Comparison of ENCODE assay signal across 1 cellular context in the genomic region with DNA sequence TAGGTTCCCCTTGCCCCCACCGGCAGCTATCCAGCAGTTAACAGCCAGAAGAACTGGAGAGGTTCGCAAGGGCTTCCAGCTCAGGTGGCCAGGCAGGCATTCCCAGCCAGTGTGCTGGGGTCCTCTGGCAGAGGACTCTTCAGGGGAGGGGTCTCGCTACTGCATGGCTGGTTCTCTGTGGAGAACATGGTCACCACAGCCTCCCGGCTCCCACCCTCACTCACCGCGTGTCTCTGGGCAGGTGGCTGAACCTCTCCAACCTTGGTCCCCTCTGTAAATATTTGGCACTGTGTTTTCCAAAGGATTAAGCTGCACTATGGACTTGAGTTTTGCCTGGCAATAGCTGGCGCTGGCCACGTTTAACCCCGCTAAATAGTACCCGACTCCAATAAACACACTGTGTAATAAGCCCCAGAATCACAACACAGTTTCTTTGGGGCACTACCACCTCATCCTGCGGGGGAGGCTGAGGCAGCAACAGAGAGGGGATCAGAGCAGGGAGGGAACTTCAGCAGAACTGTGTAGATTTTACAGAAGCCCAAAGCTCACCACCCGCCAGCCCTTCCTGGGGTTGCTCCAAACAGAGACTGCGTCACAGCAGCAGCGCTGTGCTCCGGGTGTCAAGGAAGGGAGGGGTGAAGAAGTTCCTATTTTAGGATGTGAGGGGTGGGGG.
TF ChIP-seq lines count a peak whose summit lies in the region.

No MANE protein-coding gene starts in this region.

TF ChIP-seq in HepG2, 621 proteins besides CTCF, POLR2A, EP300 and RAD21 (continued from another document and continues in another):
- TF ChIP-seq, protein P1, sequence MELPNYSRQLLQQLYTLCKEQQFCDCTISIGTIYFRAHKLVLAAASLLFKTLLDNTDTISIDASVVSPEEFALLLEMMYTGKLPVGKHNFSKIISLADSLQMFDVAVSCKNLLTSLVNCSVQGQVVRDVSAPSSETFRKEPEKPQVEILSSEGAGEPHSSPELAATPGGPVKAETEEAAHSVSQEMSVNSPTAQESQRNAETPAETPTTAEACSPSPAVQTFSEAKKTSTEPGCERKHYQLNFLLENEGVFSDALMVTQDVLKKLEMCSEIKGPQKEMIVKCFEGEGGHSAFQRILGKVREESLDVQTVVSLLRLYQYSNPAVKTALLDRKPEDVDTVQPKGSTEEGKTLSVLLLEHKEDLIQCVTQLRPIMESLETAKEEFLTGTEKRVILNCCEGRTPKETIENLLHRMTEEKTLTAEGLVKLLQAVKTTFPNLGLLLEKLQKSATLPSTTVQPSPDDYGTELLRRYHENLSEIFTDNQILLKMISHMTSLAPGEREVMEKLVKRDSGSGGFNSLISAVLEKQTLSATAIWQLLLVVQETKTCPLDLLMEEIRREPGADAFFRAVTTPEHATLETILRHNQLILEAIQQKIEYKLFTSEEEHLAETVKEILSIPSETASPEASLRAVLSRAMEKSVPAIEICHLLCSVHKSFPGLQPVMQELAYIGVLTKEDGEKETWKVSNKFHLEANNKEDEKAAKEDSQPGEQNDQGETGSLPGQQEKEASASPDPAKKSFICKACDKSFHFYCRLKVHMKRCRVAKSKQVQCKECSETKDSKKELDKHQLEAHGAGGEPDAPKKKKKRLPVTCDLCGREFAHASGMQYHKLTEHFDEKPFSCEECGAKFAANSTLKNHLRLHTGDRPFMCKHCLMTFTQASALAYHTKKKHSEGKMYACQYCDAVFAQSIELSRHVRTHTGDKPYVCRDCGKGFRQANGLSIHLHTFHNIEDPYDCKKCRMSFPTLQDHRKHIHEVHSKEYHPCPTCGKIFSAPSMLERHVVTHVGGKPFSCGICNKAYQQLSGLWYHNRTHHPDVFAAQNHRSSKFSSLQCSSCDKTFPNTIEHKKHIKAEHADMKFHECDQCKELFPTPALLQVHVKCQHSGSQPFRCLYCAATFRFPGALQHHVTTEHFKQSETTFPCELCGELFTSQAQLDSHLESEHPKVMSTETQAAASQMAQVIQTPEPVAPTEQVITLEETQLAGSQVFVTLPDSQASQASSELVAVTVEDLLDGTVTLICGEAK (IDR thresholded peaks at IDR 0.05), result no peak
- TF ChIP-seq, protein P1 (CRISPR knock-in tag; IDR thresholded peaks at IDR 0.05), result no peak
- TF ChIP-seq ZNF557 (CRISPR knock-in tag; IDR thresholded peaks at IDR 0.05), result no peak
- TF ChIP-seq ZBTB7B (CRISPR knock-in tag; IDR thresholded peaks at IDR 0.05), result peak; percentile 53; the same call in 1 of the 2 replicates
- TF ChIP-seq ZNF776 (CRISPR knock-in tag; IDR thresholded peaks at IDR 0.05), result no peak
- no peak for TF ChIP-seq GLI4 (CRISPR knock-in tag; IDR thresholded peaks at IDR 0.05; ENCODE audit: borderline replicate concordance)
- TF ChIP-seq KDM6A (CRISPR knock-in tag; IDR thresholded peaks at IDR 0.05; ENCODE audit: low read depth), result peak; percentile 63
- TF ChIP-seq ZNF577 (CRISPR knock-in tag; IDR thresholded peaks at IDR 0.05; ENCODE audit: borderline replicate concordance, low read depth), result no peak
- no peak for TF ChIP-seq SNAI1 (CRISPR knock-in tag; IDR thresholded peaks at IDR 0.05; ENCODE audit: borderline replicate concordance)
- TF ChIP-seq HNF4G (IDR thresholded peaks at IDR 0.05; ENCODE audit: borderline replicate concordance, low read depth, low read length), result peak; percentile 59; the same call in 1 of the 2 replicates
- no peak for TF ChIP-seq HNF4G (CRISPR knock-in tag; IDR thresholded peaks at IDR 0.05; ENCODE audit: borderline replicate concordance, low read depth)
- TF ChIP-seq ZNF430 (CRISPR knock-in tag; IDR thresholded peaks at IDR 0.05), result no peak
- no peak for TF ChIP-seq ZBTB42 (CRISPR knock-in tag; IDR thresholded peaks at IDR 0.05)
- no peak for TF ChIP-seq BRD4 (CRISPR knock-in tag; IDR thresholded peaks at IDR 0.05)
- TF ChIP-seq, protein P2, sequence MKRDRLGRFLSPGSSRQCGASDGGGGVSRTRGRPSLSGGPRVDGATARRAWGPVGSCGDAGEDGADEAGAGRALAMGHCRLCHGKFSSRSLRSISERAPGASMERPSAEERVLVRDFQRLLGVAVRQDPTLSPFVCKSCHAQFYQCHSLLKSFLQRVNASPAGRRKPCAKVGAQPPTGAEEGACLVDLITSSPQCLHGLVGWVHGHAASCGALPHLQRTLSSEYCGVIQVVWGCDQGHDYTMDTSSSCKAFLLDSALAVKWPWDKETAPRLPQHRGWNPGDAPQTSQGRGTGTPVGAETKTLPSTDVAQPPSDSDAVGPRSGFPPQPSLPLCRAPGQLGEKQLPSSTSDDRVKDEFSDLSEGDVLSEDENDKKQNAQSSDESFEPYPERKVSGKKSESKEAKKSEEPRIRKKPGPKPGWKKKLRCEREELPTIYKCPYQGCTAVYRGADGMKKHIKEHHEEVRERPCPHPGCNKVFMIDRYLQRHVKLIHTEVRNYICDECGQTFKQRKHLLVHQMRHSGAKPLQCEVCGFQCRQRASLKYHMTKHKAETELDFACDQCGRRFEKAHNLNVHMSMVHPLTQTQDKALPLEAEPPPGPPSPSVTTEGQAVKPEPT (CRISPR knock-in tag; IDR thresholded peaks at IDR 0.05; ENCODE audit: low read depth), result no peak
- TF ChIP-seq NBN (conservative IDR thresholded peaks at IDR 0.05), result no peak
- TF ChIP-seq, protein P3, sequence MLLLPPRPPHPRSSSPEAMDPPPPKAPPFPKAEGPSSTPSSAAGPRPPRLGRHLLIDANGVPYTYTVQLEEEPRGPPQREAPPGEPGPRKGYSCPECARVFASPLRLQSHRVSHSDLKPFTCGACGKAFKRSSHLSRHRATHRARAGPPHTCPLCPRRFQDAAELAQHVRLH (CRISPR knock-in tag; IDR thresholded peaks at IDR 0.05; ENCODE audit: borderline replicate concordance, low read depth), result no peak
- TF ChIP-seq ZNF530 (CRISPR knock-in tag; IDR thresholded peaks at IDR 0.05; ENCODE audit: low read depth), result no peak
- TF ChIP-seq PHF5A (CRISPR knock-in tag; IDR thresholded peaks at IDR 0.05; ENCODE audit: low read depth, unreplicated experiment), result no peak
- TF ChIP-seq ZNF33B (CRISPR knock-in tag; IDR thresholded peaks at IDR 0.05), result no peak
- TF ChIP-seq ZKSCAN1 (IDR thresholded peaks at IDR 0.05; ENCODE audit: low read length), result no peak
- no peak for TF ChIP-seq ZC3H4 (CRISPR knock-in tag; IDR thresholded peaks at IDR 0.05; ENCODE audit: borderline replicate concordance)
- no peak for TF ChIP-seq NCOA5 (CRISPR knock-in tag; IDR thresholded peaks at IDR 0.05)
- no peak for TF ChIP-seq WIZ (CRISPR knock-in tag; IDR thresholded peaks at IDR 0.05)
- TF ChIP-seq, protein P4, sequence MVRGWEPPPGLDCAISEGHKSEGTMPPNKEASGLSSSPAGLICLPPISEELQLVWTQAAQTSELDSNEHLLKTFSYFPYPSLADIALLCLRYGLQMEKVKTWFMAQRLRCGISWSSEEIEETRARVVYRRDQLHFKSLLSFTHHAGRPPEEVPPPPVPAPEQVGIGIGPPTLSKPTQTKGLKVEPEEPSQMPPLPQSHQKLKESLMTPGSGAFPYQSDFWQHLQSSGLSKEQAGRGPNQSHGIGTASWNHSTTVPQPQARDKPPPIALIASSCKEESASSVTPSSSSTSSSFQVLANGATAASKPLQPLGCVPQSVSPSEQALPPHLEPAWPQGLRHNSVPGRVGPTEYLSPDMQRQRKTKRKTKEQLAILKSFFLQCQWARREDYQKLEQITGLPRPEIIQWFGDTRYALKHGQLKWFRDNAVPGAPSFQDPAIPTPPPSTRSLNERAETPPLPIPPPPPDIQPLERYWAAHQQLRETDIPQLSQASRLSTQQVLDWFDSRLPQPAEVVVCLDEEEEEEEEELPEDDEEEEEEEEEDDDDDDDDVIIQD (CRISPR knock-in tag; IDR thresholded peaks at IDR 0.05; ENCODE audit: low read depth), result 0 out of 2 replicates have a peak, but pooled peaks have one; percentile 19
- TF ChIP-seq ZNF629 (CRISPR knock-in tag; conservative IDR thresholded peaks at IDR 0.05), result no peak
- peak; percentile 65; the same call in 1 of the 2 replicates for TF ChIP-seq PHF21A (CRISPR knock-in tag; IDR thresholded peaks at IDR 0.05)
- TF ChIP-seq XBP1 (CRISPR knock-in tag; IDR thresholded peaks at IDR 0.05), result no peak
- TF ChIP-seq, protein P5, sequence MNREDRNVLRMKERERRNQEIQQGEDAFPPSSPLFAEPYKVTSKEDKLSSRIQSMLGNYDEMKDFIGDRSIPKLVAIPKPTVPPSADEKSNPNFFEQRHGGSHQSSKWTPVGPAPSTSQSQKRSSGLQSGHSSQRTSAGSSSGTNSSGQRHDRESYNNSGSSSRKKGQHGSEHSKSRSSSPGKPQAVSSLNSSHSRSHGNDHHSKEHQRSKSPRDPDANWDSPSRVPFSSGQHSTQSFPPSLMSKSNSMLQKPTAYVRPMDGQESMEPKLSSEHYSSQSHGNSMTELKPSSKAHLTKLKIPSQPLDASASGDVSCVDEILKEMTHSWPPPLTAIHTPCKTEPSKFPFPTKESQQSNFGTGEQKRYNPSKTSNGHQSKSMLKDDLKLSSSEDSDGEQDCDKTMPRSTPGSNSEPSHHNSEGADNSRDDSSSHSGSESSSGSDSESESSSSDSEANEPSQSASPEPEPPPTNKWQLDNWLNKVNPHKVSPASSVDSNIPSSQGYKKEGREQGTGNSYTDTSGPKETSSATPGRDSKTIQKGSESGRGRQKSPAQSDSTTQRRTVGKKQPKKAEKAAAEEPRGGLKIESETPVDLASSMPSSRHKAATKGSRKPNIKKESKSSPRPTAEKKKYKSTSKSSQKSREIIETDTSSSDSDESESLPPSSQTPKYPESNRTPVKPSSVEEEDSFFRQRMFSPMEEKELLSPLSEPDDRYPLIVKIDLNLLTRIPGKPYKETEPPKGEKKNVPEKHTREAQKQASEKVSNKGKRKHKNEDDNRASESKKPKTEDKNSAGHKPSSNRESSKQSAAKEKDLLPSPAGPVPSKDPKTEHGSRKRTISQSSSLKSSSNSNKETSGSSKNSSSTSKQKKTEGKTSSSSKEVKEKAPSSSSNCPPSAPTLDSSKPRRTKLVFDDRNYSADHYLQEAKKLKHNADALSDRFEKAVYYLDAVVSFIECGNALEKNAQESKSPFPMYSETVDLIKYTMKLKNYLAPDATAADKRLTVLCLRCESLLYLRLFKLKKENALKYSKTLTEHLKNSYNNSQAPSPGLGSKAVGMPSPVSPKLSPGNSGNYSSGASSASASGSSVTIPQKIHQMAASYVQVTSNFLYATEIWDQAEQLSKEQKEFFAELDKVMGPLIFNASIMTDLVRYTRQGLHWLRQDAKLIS (CRISPR knock-in tag; IDR thresholded peaks at IDR 0.05), result no peak
- TF ChIP-seq HDAC2 (CRISPR knock-in tag; IDR thresholded peaks at IDR 0.05), result peak; percentile 67; the same call in 1 of the 2 replicates
- TF ChIP-seq ARNT2 (CRISPR knock-in tag; IDR thresholded peaks at IDR 0.05; ENCODE audit: low read depth), result no peak
- no peak for TF ChIP-seq CEBPB (IDR thresholded peaks at IDR 0.05; ENCODE audit: borderline replicate concordance, low read depth, low read length)
- TF ChIP-seq JUND (CRISPR knock-in tag; IDR thresholded peaks at IDR 0.05), result no peak
- TF ChIP-seq, protein P6, sequence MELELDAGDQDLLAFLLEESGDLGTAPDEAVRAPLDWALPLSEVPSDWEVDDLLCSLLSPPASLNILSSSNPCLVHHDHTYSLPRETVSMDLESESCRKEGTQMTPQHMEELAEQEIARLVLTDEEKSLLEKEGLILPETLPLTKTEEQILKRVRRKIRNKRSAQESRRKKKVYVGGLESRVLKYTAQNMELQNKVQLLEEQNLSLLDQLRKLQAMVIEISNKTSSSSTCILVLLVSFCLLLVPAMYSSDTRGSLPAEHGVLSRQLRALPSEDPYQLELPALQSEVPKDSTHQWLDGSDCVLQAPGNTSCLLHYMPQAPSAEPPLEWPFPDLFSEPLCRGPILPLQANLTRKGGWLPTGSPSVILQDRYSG (CRISPR knock-in tag; IDR thresholded peaks at IDR 0.05), result no peak
- no peak for TF ChIP-seq PRPF4 (IDR thresholded peaks at IDR 0.05; ENCODE audit: low read depth, low read length, poor library complexity, severe bottlenecking)
- TF ChIP-seq, protein P7, sequence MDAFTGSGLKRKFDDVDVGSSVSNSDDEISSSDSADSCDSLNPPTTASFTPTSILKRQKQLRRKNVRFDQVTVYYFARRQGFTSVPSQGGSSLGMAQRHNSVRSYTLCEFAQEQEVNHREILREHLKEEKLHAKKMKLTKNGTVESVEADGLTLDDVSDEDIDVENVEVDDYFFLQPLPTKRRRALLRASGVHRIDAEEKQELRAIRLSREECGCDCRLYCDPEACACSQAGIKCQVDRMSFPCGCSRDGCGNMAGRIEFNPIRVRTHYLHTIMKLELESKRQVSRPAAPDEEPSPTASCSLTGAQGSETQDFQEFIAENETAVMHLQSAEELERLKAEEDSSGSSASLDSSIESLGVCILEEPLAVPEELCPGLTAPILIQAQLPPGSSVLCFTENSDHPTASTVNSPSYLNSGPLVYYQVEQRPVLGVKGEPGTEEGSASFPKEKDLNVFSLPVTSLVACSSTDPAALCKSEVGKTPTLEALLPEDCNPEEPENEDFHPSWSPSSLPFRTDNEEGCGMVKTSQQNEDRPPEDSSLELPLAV (CRISPR knock-in tag; conservative IDR thresholded peaks at IDR 0.05; ENCODE audit: low read depth), result no peak
- TF ChIP-seq HMGA1 (CRISPR knock-in tag; conservative IDR thresholded peaks at IDR 0.05), result no peak
- TF ChIP-seq POGZ (CRISPR knock-in tag; IDR thresholded peaks at IDR 0.05), result no peak
